In genomic region chr11:125061237-125061636, GRCh38 we compare ENCODE assay signal across 21 cellular contexts.
"Had no signal": no experiment of that assay in that cellular context is flagged by ENCODE, and none has a peak within 500 bp of the region (broad histone marks: within the 10 kb centered on the region; RNA-seq: fewer than 3 reads in every experiment).

No MANE protein-coding gene starts in this region.

- H3K27ac ChIP-seq: coronary artery, left lung, ovary, psoas muscle, skin epidermis, spleen, suprapubic skin, transverse colon, vagina had no signal

- H3K36me3 ChIP-seq: left lung, ovary, spleen, suprapubic skin, transverse colon, vagina had no signal

- H3K9me3 ChIP-seq: left lung, ovary, psoas muscle, suprapubic skin, transverse colon, vagina had no signal

- DNase-seq: dermis blood vessel endothelial cell; effector memory CD4-positive, alpha-beta T cell; erythroblast; head of caudate nucleus; left cardiac atrium; left lung; mesendoderm; naive thymus-derived CD8-positive, alpha-beta T cell; nephron progenitor cell; occipital lobe; psoas muscle; spleen; stimulated activated CD4-positive, alpha-beta T cell treated with anti-CD3 and anti-CD28 coated beads, Interleukin-4, amount 100 ng/mL, for 4 hours; stimulated activated naive B cell treated with anti-CD40 and anti-IgM and Interleukin-4, amounts not matched to agents 10 μg/mL and 1 μg/mL and 100 μg/mL, for 72 hours; transverse colon had no signal

- H3K4me3 ChIP-seq: coronary artery, left lung, ovary, psoas muscle, skin epidermis, spleen, suprapubic skin, transverse colon, vagina had no signal

- H3K4me3 Mint-ChIP-seq: nephron progenitor cell; stimulated activated naive B cell treated with anti-CD40 and anti-IgM and Interleukin-4, amounts not matched to agents 10 μg/mL and 1 μg/mL and 100 μg/mL, for 72 hours; stimulated activated naive CD8-positive, alpha-beta T cell treated with anti-CD3 and anti-CD28 coated beads, Interleukin-15, Interleukin-2, amounts not matched to agents 100 ng/mL and 50 ng/mL, for 24 hours had no signal

- H3K9me3 Mint-ChIP-seq: naive thymus-derived CD8-positive, alpha-beta T cell; nephron progenitor cell; stimulated activated naive B cell treated with anti-CD40 and anti-IgM and Interleukin-4, amounts not matched to agents 10 μg/mL and 1 μg/mL and 100 μg/mL, for 72 hours; stimulated activated naive CD8-positive, alpha-beta T cell treated with anti-CD3 and anti-CD28 coated beads, Interleukin-15, Interleukin-2, amounts not matched to agents 100 ng/mL and 50 ng/mL, for 24 hours had no signal

- H3K36me3 Mint-ChIP-seq: naive thymus-derived CD8-positive, alpha-beta T cell; stimulated activated naive B cell treated with anti-CD40 and anti-IgM and Interleukin-4, amounts not matched to agents 10 μg/mL and 1 μg/mL and 100 μg/mL, for 72 hours had no signal

- H3K27ac Mint-ChIP-seq: nephron progenitor cell; stimulated activated naive B cell treated with anti-CD40 and anti-IgM and Interleukin-4, amounts not matched to agents 10 μg/mL and 1 μg/mL and 100 μg/mL, for 72 hours; stimulated activated naive CD8-positive, alpha-beta T cell treated with anti-CD3 and anti-CD28 coated beads, Interleukin-15, Interleukin-2, amounts not matched to agents 100 ng/mL and 50 ng/mL, for 24 hours had no signal

- H3K27me3 ChIP-seq: ovary, suprapubic skin, vagina had no signal
